16 cellular contexts compared by ENCODE assay signal in genomic region chr10:22824984-22825383, GRCh38.
DNase-seq lines count a peak whose midpoint lies in the region; ATAC-seq, FAIRE-seq and TF ChIP-seq lines count a peak whose summit lies in the region.
"Had no signal": no experiment of that assay in that cellular context is flagged by ENCODE, and none has a peak within 500 bp of the region (broad histone marks: within the 10 kb centered on the region; RNA-seq: fewer than 3 reads in every experiment).

No MANE protein-coding gene starts in this region.

- ATAC-seq in GM19463 (IDR thresholded peaks at IDR 0.05; ENCODE audit: unreplicated experiment) = no peak
- ATAC-seq: activated CD4-positive, alpha-beta T cell treated with anti-CD3 and anti-CD28 coated beads for 36 hours; psoas muscle had no signal

- peak; percentile 90 for FAIRE-seq in RCC 7860 (lab: Jason Lieb, UNC)
- FAIRE-seq: islet of Langerhans had no signal

- H4K20me1 ChIP-seq in osteoblast (ENCODE audit: insufficient read depth, low read length) = no peaks in the 10 kb centered on the region

- DNase-seq in ELR (ENCODE audit: low read depth) (peak; percentile 94), RCC 7860 (ENCODE audit: low spot score) (peak; percentile 95), epithelial cell of proximal tubule (ENCODE audit: low read depth) (peak; percentile 84), osteoblast (ENCODE audit: insufficient read length, low spot score, missing footprints) (peak; percentile 88), NCI-H1048 (lab: John Stamatoyannopoulos, UW) (no peak), foreskin melanocyte (no peak), WERI-Rb-1 (no peak)
- DNase-seq: activated CD4-positive, alpha-beta T cell treated with anti-CD3 and anti-CD28 coated beads for 36 hours; activated T-cell treated with anti-CD3 and anti-CD28 coated beads, Interleukin-2, amount 50 U/mL, for 24 hours; NCI-H524; Peyer's patch; stimulated activated CD4-positive, alpha-beta T cell treated with anti-CD3 and anti-CD28 coated beads, Interleukin-2, amount 100 ng/mL, for 24 hours; trophoblast cell had no signal

- H3K27ac ChIP-seq in osteoblast (ENCODE audit: low read depth, low read length) = peak overlapping the region; percentile 59
- H3K27ac ChIP-seq in WERI-Rb-1 = no peak overlapping the region
- H3K27ac ChIP-seq: Peyer's patch, psoas muscle had no signal

- TF ChIP-seq CTCF in epithelial cell of proximal tubule (conservative IDR thresholded peaks at IDR 0.05; ENCODE audit: low read depth, low read length) (no peak), osteoblast (IDR thresholded peaks at IDR 0.05; ENCODE audit: extremely low read depth, low read depth, low read length) (no peak), WERI-Rb-1 (IDR thresholded peaks at IDR 0.05; ENCODE audit: low read depth, low read length) (no peak)

- peak overlapping the region; percentile 66 for H3K4me2 ChIP-seq in osteoblast (ENCODE audit: insufficient read depth, low read length)

- H3K4me3 ChIP-seq in epithelial cell of proximal tubule (ENCODE audit: low read depth, low read length) (no peak overlapping the region), osteoblast (ENCODE audit: insufficient read depth, low read length) (peak overlapping the region; percentile 37), WERI-Rb-1 (ENCODE audit: low read depth, low read length) (no peak overlapping the region)
- H3K4me3 ChIP-seq: Peyer's patch, psoas muscle had no signal

- no peak overlapping the region for H2AFZ ChIP-seq in osteoblast (ENCODE audit: low read length)

- H3K4me1 ChIP-seq in osteoblast (ENCODE audit: insufficient read depth, low read length) = peaks cover 30% of the 10 kb centered on the region
- H3K4me1 ChIP-seq: Peyer's patch, psoas muscle had no signal

- H3K36me3 ChIP-seq in osteoblast (ENCODE audit: insufficient read depth, low read length) (no peaks in the 10 kb centered on the region), WERI-Rb-1 (no peaks in the 10 kb centered on the region)
- H3K36me3 ChIP-seq: Peyer's patch had no signal

- H3K27me3 ChIP-seq in osteoblast (ENCODE audit: insufficient read depth, low read length) = no peaks in the 10 kb centered on the region
- H3K27me3 ChIP-seq in WERI-Rb-1 (ENCODE audit: insufficient read depth, low read depth, severe bottlenecking) = no peaks in the 10 kb centered on the region
- H3K27me3 ChIP-seq: Peyer's patch had no signal

- H3K9me3 ChIP-seq in osteoblast (ENCODE audit: low read depth, low read length) (no peaks in the 10 kb centered on the region), WERI-Rb-1 (ENCODE audit: severe bottlenecking) (no peaks in the 10 kb centered on the region)
- H3K9me3 ChIP-seq: Peyer's patch, psoas muscle had no signal

- no peaks in the 10 kb centered on the region for H3K79me2 ChIP-seq in osteoblast (ENCODE audit: insufficient read depth, low read length)

Comparison
In these comparisons a context has a peak if more than half of its experiments do, and no peak if none do; other contexts are left out.
1. DNase-seq: peak in ELR (single experiment), RCC 7860 (single experiment), epithelial cell of proximal tubule (single experiment) and osteoblast (single experiment); none in NCI-H1048 (single experiment), foreskin melanocyte (single experiment) and WERI-Rb-1 (single experiment).